ENCODE assay signal across 20 cellular contexts in the genomic region with DNA sequence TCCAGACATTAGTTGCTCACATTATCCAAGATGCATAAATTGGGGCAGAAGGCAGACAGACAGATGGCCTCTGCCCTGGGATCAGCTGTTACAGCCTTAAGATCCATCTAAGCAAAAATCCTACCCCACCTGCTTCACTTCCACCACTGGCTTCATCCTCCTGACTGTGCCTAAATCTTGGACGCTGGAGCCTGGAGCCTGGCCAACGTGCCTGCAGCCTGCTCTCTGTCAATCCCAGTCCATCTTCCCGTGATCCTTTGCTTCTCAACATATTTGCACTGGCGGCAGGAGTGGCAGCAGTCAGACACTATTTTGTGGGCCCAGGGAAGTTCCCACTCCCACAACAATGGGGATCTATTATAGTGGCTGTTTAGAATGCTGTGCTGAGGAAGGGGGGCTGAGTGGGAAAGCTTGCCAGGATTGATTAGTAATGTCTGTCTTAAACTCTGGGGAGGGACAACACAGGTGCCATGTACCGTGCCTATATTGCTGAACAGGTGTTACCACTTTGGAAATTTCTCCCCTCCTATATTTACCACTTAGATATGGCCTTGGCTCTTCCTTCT.
DNase-seq lines count a peak whose midpoint lies in the region; ATAC-seq, FAIRE-seq and TF ChIP-seq lines count a peak whose summit lies in the region.
"Had no signal": no experiment of that assay in that cellular context is flagged by ENCODE, and none has a peak within 500 bp of the region (broad histone marks: within the 10 kb centered on the region; RNA-seq: fewer than 3 reads in every experiment).

No MANE protein-coding gene starts in this region.

- H3K36me3 Mint-ChIP-seq in naive thymus-derived CD8-positive, alpha-beta T cell = no peaks in the 10 kb centered on the region
- H3K36me3 Mint-ChIP-seq: CD4-positive, CD25-positive, alpha-beta regulatory T cell had no signal

- H3K4me3 ChIP-seq in HepG2 (replicated peaks in 1 of 3; ENCODE audit: insufficient read depth in 1 of 3, low read depth in 2 of 3, low read length in 3 of 3) = no peak overlapping the region
- H3K4me3 ChIP-seq in right lobe of liver = no peak overlapping the region
- H3K4me3 ChIP-seq in SJCRH30 = no peak overlapping the region
- no peak overlapping the region for H3K4me3 ChIP-seq in left ventricle myocardium inferior
- H3K4me3 ChIP-seq: adrenal gland, breast epithelium, left lung, mucosa of descending colon had no signal

- TF ChIP-seq POLR2A in HepG2 (IDR thresholded peaks at IDR 0.05; ENCODE audit: insufficient read depth in 1 of 2, low read depth in 2 of 2, low read length in 2 of 2) (no peak), right lobe of liver (IDR thresholded peaks at IDR 0.05) (no peak)

- BruUV-seq in HepG2 (replicated peaks; lab: Mats Ljungman, UMichigan) = no TSS peak

- H3K27me3 Mint-ChIP-seq in naive thymus-derived CD8-positive, alpha-beta T cell = peaks cover 2 to 12% (median 6%) of the 10 kb centered on the region in 5 donors

- H3K27ac Mint-ChIP-seq in naive thymus-derived CD8-positive, alpha-beta T cell = no peak overlapping the region
- H3K27ac Mint-ChIP-seq: activated CD4-positive, alpha-beta T cell treated with anti-CD3 and anti-CD28 coated beads for 36 hours; activated T-cell treated with anti-CD3 and anti-CD28 coated beads, Interleukin-2, amount 50 U/mL, for 24 hours; CD4-positive, CD25-positive, alpha-beta regulatory T cell; dendritic cell treated with granulocyte-macrophage colony-stimulating factor and Interleukin-4, amounts not matched to agents 40 ng/mL and 50 ng/mL, for 4 days had no signal

- H3K9me3 ChIP-seq in HepG2 (ENCODE audit: low read length) = no peaks in the 10 kb centered on the region
- no peaks in the 10 kb centered on the region for H3K9me3 ChIP-seq in right lobe of liver
- H3K9me3 ChIP-seq in SJCRH30 (replicated peaks) = no peaks in the 10 kb centered on the region
- H3K9me3 ChIP-seq in left ventricle myocardium inferior (replicated peaks) = no peaks in the 10 kb centered on the region
- H3K9me3 ChIP-seq: adrenal gland, breast epithelium, left lung, mucosa of descending colon had no signal

- H3K4me3 Mint-ChIP-seq in naive thymus-derived CD8-positive, alpha-beta T cell = no peak overlapping the region
- H3K4me3 Mint-ChIP-seq: activated CD4-positive, alpha-beta T cell treated with anti-CD3 and anti-CD28 coated beads for 36 hours; activated T-cell treated with anti-CD3 and anti-CD28 coated beads, Interleukin-2, amount 50 U/mL, for 24 hours; CD4-positive, CD25-positive, alpha-beta regulatory T cell; dendritic cell treated with granulocyte-macrophage colony-stimulating factor and Interleukin-4, amounts not matched to agents 40 ng/mL and 50 ng/mL, for 4 days had no signal

- H3K36me3 ChIP-seq in HepG2 (replicated peaks in 1 of 2; ENCODE audit: control insufficient read depth in 1 of 2, insufficient read depth in 2 of 2, low read length in 2 of 2) (no peaks in the 10 kb centered on the region), right lobe of liver (no peaks in the 10 kb centered on the region), SJCRH30 (no peaks in the 10 kb centered on the region), left ventricle myocardium inferior (no peaks in the 10 kb centered on the region)
- H3K36me3 ChIP-seq: adrenal gland, breast epithelium, left lung had no signal

- 21% methylated on average over 5 of the region's 5 CpGs for WGBS in HepG2 (ENCODE audit: low lambda C conversion rate)
- WGBS in right lobe of liver (ENCODE audit: insufficient coverage, low coverage, low lambda C conversion rate, missing lambda C conversion rate) = 67% methylated on average over 5 of the region's 5 CpGs

- H4K20me1 ChIP-seq in HepG2 (ENCODE audit: insufficient read depth, low read length) = no peaks in the 10 kb centered on the region

- no peaks in the 10 kb centered on the region for H3K79me2 ChIP-seq in HepG2 (ENCODE audit: insufficient read depth, low read length)

- peak; percentile 3 for DNase-seq in HepG2 (ENCODE audit: low spot score)
- DNase-seq in right lobe of liver = no peak
- peak; percentile 25 to 41 for DNase-seq in SJCRH30
- DNase-seq in left ventricle myocardium inferior = peak; percentile 39
- no peak for DNase-seq in germinal center (ENCODE audit: low spot score)
- no peak for DNase-seq in naive thymus-derived CD8-positive, alpha-beta T cell
- DNase-seq: activated CD4-positive, alpha-beta T cell treated with anti-CD3 and anti-CD28 coated beads for 36 hours; activated CD8-positive, alpha-beta memory T cell treated with anti-CD3 and anti-CD28 coated beads for 24 hours; activated T-cell treated with anti-CD3 and anti-CD28 coated beads, Interleukin-2, amount 50 U/mL, for 24 hours; adrenal gland; CD4-positive, CD25-positive, alpha-beta regulatory T cell; GF-D8; left lung; mucosa of descending colon had no signal

- no peak overlapping the region for H3K9ac ChIP-seq in HepG2 (ENCODE audit: insufficient read depth, low read depth, low read length)
- H3K9ac ChIP-seq: KMS-11 had no signal

- POLR2A ChIA-PET in HepG2 (lab: Yijun Ruan, JAX) = no interaction called here
- POLR2A ChIA-PET in naive thymus-derived CD8-positive, alpha-beta T cell (lab: Charles Lee) = no interaction called here

- intact Hi-C loops in HepG2 (cut with micrococcal nuclease; ENCODE audit: unreplicated experiment) = no loop called here
- intact Hi-C loops in right lobe of liver (cut with DNase I) = no loop called here
- intact Hi-C loops in left ventricle myocardium inferior (cut with micrococcal nuclease) = no loop called here

- H3K4me1 Mint-ChIP-seq in naive thymus-derived CD8-positive, alpha-beta T cell = peaks cover 0 to 22% (median 11%) of the 10 kb centered on the region in 4 donors

- no peak overlapping the region for H3K4me2 ChIP-seq in HepG2 (ENCODE audit: low read depth, low read length)
- H3K4me2 ChIP-seq: KMS-11 had no signal

- no peak for TF ChIP-seq RAD21 in HepG2 (CRISPR knock-in tag; IDR thresholded peaks at IDR 0.05)

- no peak overlapping the region for H3K27ac ChIP-seq in HepG2 (ENCODE audit: extremely low read length, insufficient read depth, low read length)
- H3K27ac ChIP-seq in right lobe of liver = no peak overlapping the region
- no peak overlapping the region for H3K27ac ChIP-seq in SJCRH30
- H3K27ac ChIP-seq in left ventricle myocardium inferior (replicated peaks) = no peak overlapping the region
- H3K27ac ChIP-seq: adrenal gland, breast epithelium, KMS-11, left lung, RWPE1 had no signal

- CTCF ChIA-PET in HepG2 (lab: Yijun Ruan, JAX; ENCODE audit: low intra/inter-chr PET ratio, low total read pairs) = no interaction called here

- in situ Hi-C loops in HepG2 (cut with HindIII; ENCODE audit: extremely low pct_ligation_motif_present, low pct_unique_long_range_greater_than_20kb) = no loop called here

- H3K4me1 ChIP-seq in HepG2 (ENCODE audit: insufficient read depth, low read length) = peaks cover 17% of the 10 kb centered on the region
- no peaks in the 10 kb centered on the region for H3K4me1 ChIP-seq in right lobe of liver
- H3K4me1 ChIP-seq in SJCRH30 = peaks cover 3% of the 10 kb centered on the region; the same call in 1 of the 2 replicates
- H3K4me1 ChIP-seq in left ventricle myocardium inferior = peaks cover 15% of the 10 kb centered on the region
- H3K4me1 ChIP-seq: breast epithelium had no signal

- TF ChIP-seq CTCF in HepG2 (CRISPR knock-in tag; IDR thresholded peaks at IDR 0.05) = no peak
- no peak for TF ChIP-seq CTCF in right lobe of liver (IDR thresholded peaks at IDR 0.05)
- TF ChIP-seq CTCF in left ventricle myocardium inferior (IDR thresholded peaks at IDR 0.05; ENCODE audit: borderline replicate concordance) = no peak

- H3K27me3 ChIP-seq in HepG2 (ENCODE audit: control insufficient read depth in 1 of 2, insufficient read depth in 2 of 2, low read length in 2 of 2) (peaks cover 1 to 18% of the 10 kb centered on the region in 2 experiments; a peak in 3 of 5 replicates), right lobe of liver (no peaks in the 10 kb centered on the region), SJCRH30 (no peaks in the 10 kb centered on the region), left ventricle myocardium inferior (ENCODE audit: low read depth) (peaks cover 40% of the 10 kb centered on the region)
- H3K27me3 ChIP-seq: adrenal gland, breast epithelium had no signal

- TF ChIP-seq EP300 in HepG2 (IDR thresholded peaks at IDR 0.05; ENCODE audit: low read depth in 2 of 2, low read length in 2 of 2) (no peak), HepG2 (CRISPR knock-in tag; IDR thresholded peaks at IDR 0.05; ENCODE audit: borderline replicate concordance) (no peak)

- no peaks in the 10 kb centered on the region for H3K9me3 Mint-ChIP-seq in naive thymus-derived CD8-positive, alpha-beta T cell
- H3K9me3 Mint-ChIP-seq: activated T-cell treated with anti-CD3 and anti-CD28 coated beads, Interleukin-2, amount 50 U/mL, for 24 hours; dendritic cell treated with granulocyte-macrophage colony-stimulating factor and Interleukin-4, amounts not matched to agents 40 ng/mL and 50 ng/mL, for 4 days had no signal

- ATAC-seq in HepG2 = no peak; the same call in 2 of the 3 replicates
- ATAC-seq in right lobe of liver = no peak
- ATAC-seq in GM19324 (IDR thresholded peaks at IDR 0.05; ENCODE audit: low FRiP score, unreplicated experiment) = no peak
- no peak for ATAC-seq in naive thymus-derived CD8-positive, alpha-beta T cell
- no peak for ATAC-seq in HG03097 (IDR thresholded peaks at IDR 0.05; ENCODE audit: low FRiP score, unreplicated experiment)
- ATAC-seq: activated CD4-positive, alpha-beta T cell treated with anti-CD3 and anti-CD28 coated beads for 36 hours; mucosa of descending colon had no signal

- no peak overlapping the region for H2AFZ ChIP-seq in HepG2 (ENCODE audit: low read length)

- FAIRE-seq in HepG2 (lab: Jason Lieb, UNC) = no peak

TF ChIP-seq in HepG2, 621 proteins besides CTCF, POLR2A, EP300 and RAD21 (continues in another document):
- TF ChIP-seq NFKBIZ (CRISPR knock-in tag; IDR thresholded peaks at IDR 0.05) = no peak
- peak; percentile 48; the same call in 1 of the 2 replicates for TF ChIP-seq ZNF143 (CRISPR knock-in tag; IDR thresholded peaks at IDR 0.05)

Comparison
In these comparisons a context has a peak if more than half of its experiments do, and no peak if none do; other contexts are left out.
1. DNase-seq: peak in HepG2 (single experiment), SJCRH30 (2 of 2) and left ventricle myocardium inferior (single experiment); none in right lobe of liver (0 of 3), germinal center (single experiment) and naive thymus-derived CD8-positive, alpha-beta T cell (0 of 10).